Comparison of ENCODE assay signal across 22 cellular contexts in the genomic region with DNA sequence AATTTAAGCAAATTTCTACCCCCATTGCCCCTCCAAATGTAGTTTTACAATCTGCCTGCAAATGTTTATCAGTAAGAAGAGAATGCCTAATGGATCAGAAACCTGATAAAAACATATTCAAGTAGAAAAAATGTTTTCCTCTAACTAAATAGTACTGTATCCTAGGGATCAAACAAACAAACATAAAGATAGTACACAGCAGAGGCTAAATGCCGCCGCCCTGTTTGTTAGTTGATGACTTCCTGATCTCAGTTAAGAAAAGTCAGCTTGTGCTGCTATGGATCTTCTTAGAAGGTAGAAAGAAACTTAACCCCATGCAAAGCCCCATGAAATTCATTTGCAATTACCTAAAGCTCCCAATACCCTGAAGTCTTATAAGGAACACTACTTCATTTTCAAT.
DNase-seq lines count a peak whose midpoint lies in the region; ATAC-seq, FAIRE-seq and TF ChIP-seq lines count a peak whose summit lies in the region.
"Had no signal": no experiment of that assay in that cellular context is flagged by ENCODE, and none has a peak within 500 bp of the region (broad histone marks: within the 10 kb centered on the region; RNA-seq: fewer than 3 reads in every experiment).

No MANE protein-coding gene starts in this region.

- no peak for TF ChIP-seq POLR2A in A549 (IDR thresholded peaks at IDR 0.05; ENCODE audit: low read length)

- TF ChIP-seq CTCF in A549 (IDR thresholded peaks at IDR 0.05) (no peak), Loucy (conservative IDR thresholded peaks at IDR 0.05; ENCODE audit: low read length) (no peak), brain microvascular endothelial cell (IDR thresholded peaks at IDR 0.05; ENCODE audit: low read depth, low read length, missing control alignments) (no peak), left lung (IDR thresholded peaks at IDR 0.05) (no peak)

- 79% methylated on average over 2 of the region's 2 CpGs for WGBS in A549 (ENCODE audit: missing lambda C conversion rate)

- in situ Hi-C loops in brain microvascular endothelial cell (cut with HindIII; ENCODE audit: low pct_ligation_motif_present, low sequenced_read_pairs), result loop anchor here (25.0 kb wide), 1 partner anchor 169 kb away; no protein-coding TSS in a partner anchor

- H3K27me3 ChIP-seq in Loucy (ENCODE audit: insufficient read depth, low read length, poor library complexity, severe bottlenecking) (no peaks in the 10 kb centered on the region), brain microvascular endothelial cell (replicated peaks) (no peaks in the 10 kb centered on the region), left lung (no peaks in the 10 kb centered on the region)
- H3K27me3 ChIP-seq: Peyer's patch had no signal

- H3F3A ChIP-seq in Loucy (ENCODE audit: low read depth), result no peaks in the 10 kb centered on the region

- H3K4me3 ChIP-seq in A549, result no peak overlapping the region
- H3K4me3 ChIP-seq in Loucy (ENCODE audit: low read length, poor library complexity, severe bottlenecking), result no peak overlapping the region
- H3K4me3 ChIP-seq in brain microvascular endothelial cell (ENCODE audit: low read depth, low read length), result no peak overlapping the region
- H3K4me3 ChIP-seq in left lung, result no peak overlapping the region
- H3K4me3 ChIP-seq: Peyer's patch had no signal

- H3K27ac ChIP-seq in A549 (peak overlapping the region; percentile 81 to 83; a peak in 4 of 6 replicates), brain microvascular endothelial cell (peak overlapping the region; percentile 31), left lung (no peak overlapping the region)
- H3K27ac ChIP-seq: Peyer's patch had no signal

- CTCF ChIA-PET in A549 (lab: Yijun Ruan, JAX), result interaction anchor here (1.2 to 1.3 kb wide), 2 partner anchors 22 to 386 kb away, joined by 3 to 7 read pairs; no protein-coding TSS in a partner anchor

- TF ChIP-seq RAD21 in A549 (conservative IDR thresholded peaks at IDR 0.05 in 1 of 2, IDR thresholded peaks at IDR 0.05 in 1 of 2), result no peak

- H3K36me3 ChIP-seq in Loucy (ENCODE audit: insufficient read depth, low read length) (no peaks in the 10 kb centered on the region), brain microvascular endothelial cell (replicated peaks) (no peaks in the 10 kb centered on the region), left lung (no peaks in the 10 kb centered on the region)
- H3K36me3 ChIP-seq: Peyer's patch had no signal

- intact Hi-C loops in left lung (cut with DNase I), result no loop called here

- H3K9me3 ChIP-seq in A549 (no peaks in the 10 kb centered on the region; the same call in 2 of the 3 replicates), Loucy (ENCODE audit: insufficient read depth, low read depth, low read length) (no peaks in the 10 kb centered on the region), left lung (no peaks in the 10 kb centered on the region)
- H3K9me3 ChIP-seq: Peyer's patch had no signal

- H4K20me1 ChIP-seq in Loucy (ENCODE audit: insufficient read depth, low read length, poor library complexity, severe bottlenecking), result no peaks in the 10 kb centered on the region

- H3K4me1 ChIP-seq in A549 (peaks cover 71% of the 10 kb centered on the region), Loucy (ENCODE audit: insufficient read depth, low read length, poor library complexity, severe bottlenecking) (no peaks in the 10 kb centered on the region), left lung (no peaks in the 10 kb centered on the region)
- H3K4me1 ChIP-seq: Peyer's patch had no signal

- no peak for FAIRE-seq in A549 (lab: Jason Lieb, UNC)
- FAIRE-seq: A204.1, GM12892, GM19239 had no signal

- no peak for TF ChIP-seq EP300 in A549 (IDR thresholded peaks at IDR 0.05)

- no peak overlapping the region for H3K9ac ChIP-seq in Loucy (ENCODE audit: low read depth, low read length, poor library complexity, severe bottlenecking)

- POLR2A ChIA-PET in A549 (lab: Yijun Ruan, JAX), result no interaction called here

- 0 out of 2 replicates have a peak overlapping the region, but pooled peaks have one; percentile 10 for H2AFZ ChIP-seq in Loucy (ENCODE audit: low read length)

- no peaks in the 10 kb centered on the region for H3K9me2 ChIP-seq in Loucy (replicated peaks; ENCODE audit: low read depth, low read length)

- H3K79me2 ChIP-seq in Loucy (ENCODE audit: insufficient read depth, low read length), result no peaks in the 10 kb centered on the region

- DNase-seq in A549 (ENCODE audit: low read depth in 1 of 2, low spot score in 1 of 2) (peak in 1 of 2 experiments; percentile 12), brain microvascular endothelial cell (no peak), myocyte (ENCODE audit: low read depth) (peak; percentile 10), left lung (no peak), NCI-H2171 treated with DMSO at 0.1 percent for 48 hours (lab: John Stamatoyannopoulos, UW) (no peak), amygdala (lab: John Stamatoyannopoulos, UW) (no peak)
- DNase-seq: AML-193, Caco-2, DMS79 treated with DMSO at 0.1 percent for 48 hours, GDM1, HCEC 1CT, KG1, NCI-H1417 treated with DMSO at 0.1 percent for 48 hours, NCI-H2029, NCI-H510A, NCI-H82, Peyer's patch had no signal

- no peak overlapping the region for H3K4me2 ChIP-seq in A549
- H3K4me2 ChIP-seq in Loucy (ENCODE audit: low read depth, low read length, poor library complexity, severe bottlenecking), result no peak overlapping the region

- ATAC-seq in A549 (no peak), HG03196 (IDR thresholded peaks at IDR 0.05; ENCODE audit: unreplicated experiment) (no peak), left lung (no peak)

TF ChIP-seq in A549, 52 proteins besides CTCF, POLR2A, EP300 and RAD21:
- TF ChIP-seq EHMT2 (IDR thresholded peaks at IDR 0.05; ENCODE audit: low read depth) (no peak), NR3C1 (IDR thresholded peaks at IDR 0.05) (no peak), JUN (IDR thresholded peaks at IDR 0.05) (no peak), GATA3 (IDR thresholded peaks at IDR 0.05; ENCODE audit: borderline replicate concordance) (no peak), SMC3 (IDR thresholded peaks at IDR 0.05) (no peak), MAX (IDR thresholded peaks at IDR 0.05) (no peak), POLR2AphosphoS2 (conservative IDR thresholded peaks at IDR 0.05; ENCODE audit: low read length) (no peak), MAFK (IDR thresholded peaks at IDR 0.05; ENCODE audit: partially characterized antibody) (no peak), SREBF2 (IDR thresholded peaks at IDR 0.05) (no peak), TP53 (CRISPR knock-in tag; IDR thresholded peaks at IDR 0.05) (no peak), PHF8 (IDR thresholded peaks at IDR 0.05; ENCODE audit: borderline replicate concordance, low read depth) (no peak), BHLHE40 (IDR thresholded peaks at IDR 0.05; ENCODE audit: low read depth, low read length) (no peak)

Comparison
In these comparisons a context has a peak if more than half of its experiments do, and no peak if none do; other contexts are left out.
1. H3K27ac ChIP-seq: peak in A549 (2 of 2) and brain microvascular endothelial cell (single experiment); none in left lung (0 of 2).